ENCODE assay signal across 22 cellular contexts in the genomic region with DNA sequence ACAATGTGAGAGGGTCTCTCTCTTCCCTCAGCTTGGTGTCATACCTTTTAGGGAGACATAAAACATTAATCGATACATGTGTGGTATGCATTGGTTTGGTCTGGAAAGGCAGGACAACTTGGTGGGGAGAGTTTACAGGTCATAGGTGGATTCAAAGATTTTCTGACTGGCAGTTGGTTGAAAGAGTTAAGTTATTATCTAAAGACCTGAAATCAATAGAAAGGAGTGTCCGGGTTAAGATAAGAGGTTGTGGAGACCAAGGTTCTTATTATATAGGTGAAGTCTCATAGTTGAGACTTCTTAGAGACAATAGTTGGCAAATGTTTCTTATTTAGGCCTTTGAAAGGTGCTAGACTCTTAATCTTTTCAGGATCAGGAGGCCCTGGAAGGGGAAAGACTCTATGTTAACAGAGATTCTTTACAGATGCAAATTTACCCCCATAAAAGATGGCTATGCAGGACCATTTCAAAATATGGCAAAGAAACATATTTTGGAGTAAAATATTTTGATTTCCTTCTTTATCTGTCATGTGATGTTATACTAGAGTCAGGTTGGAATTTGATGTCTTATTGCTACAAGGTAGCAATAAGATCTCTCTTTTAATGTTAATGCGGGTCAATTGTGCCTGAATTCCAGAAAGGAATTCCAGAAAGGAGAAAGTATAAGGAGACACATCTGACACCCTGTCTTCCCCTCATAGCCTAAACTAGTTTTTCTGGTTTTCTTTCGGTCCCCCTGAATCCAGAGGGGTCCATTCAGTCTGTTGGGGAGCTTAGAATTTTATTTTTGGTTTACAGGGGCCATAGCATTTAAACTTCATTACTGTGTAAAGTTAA.
"Had no signal": no experiment of that assay in that cellular context is flagged by ENCODE, and none has a peak within 500 bp of the region (broad histone marks: within the 10 kb centered on the region; RNA-seq: fewer than 3 reads in every experiment).

No MANE protein-coding gene starts in this region.

- DNase-seq: activated CD4-positive, alpha-beta T cell treated with anti-CD3 and anti-CD28 coated beads, Interleukin-2, amount 10 ng/mL, durations not matched to agents 24 days and 14 days; activated naive CD4-positive, alpha-beta T cell treated with anti-CD3 and anti-CD28 coated beads, Interleukin-2, amount 50 U/mL, for 16 hours; adrenal gland; central memory CD4-positive, alpha-beta T cell; cortex of kidney; effector memory CD4-positive, alpha-beta T cell; hippocampal formation; immature natural killer cell; left cardiac atrium; lower lobe of right lung; mucosa of descending colon; occipital lobe; stimulated activated CD4-positive, alpha-beta T cell treated with anti-CD3 and anti-CD28 coated beads, Interleukin-4, amount 100 ng/mL, for 1 hour; stimulated activated CD8-positive, alpha-beta memory T cell treated with anti-CD3 and anti-CD28 coated beads, Interleukin-4, amount 100 ng/mL, for 48 hours; stimulated activated naive CD8-positive, alpha-beta T cell treated with anti-CD3 and anti-CD28 coated beads, Interleukin-15, Interleukin-2, amounts not matched to agents 100 U/mL and 50 U/mL, for 24 hours; T-helper 1 cell; upper lobe of right lung; WERI-Rb-1 had no signal

- H3K9me3 Mint-ChIP-seq: activated CD4-positive, alpha-beta T cell treated with anti-CD3 and anti-CD28 coated beads, Interleukin-2, amount 10 ng/mL, durations not matched to agents 24 days and 14 days; activated T-helper 17 cell treated with anti-CD3 and anti-CD28 coated beads, Interleukin-2, amount 50 U/mL, for 72 hours; immature natural killer cell; natural killer cell treated with Interleukin-12 subunit alpha and Interleukin-12 subunit beta and Interleukin-15 and Interleukin-18, amount 100 ng/mL, for 72 hours had no signal

- H3K4me1 Mint-ChIP-seq: activated CD4-positive, alpha-beta T cell treated with anti-CD3 and anti-CD28 coated beads, Interleukin-2, amount 10 ng/mL, durations not matched to agents 24 days and 14 days; activated T-helper 17 cell treated with anti-CD3 and anti-CD28 coated beads, Interleukin-2, amount 50 U/mL, for 72 hours had no signal

- H3K36me3 ChIP-seq: adrenal gland, gastroesophageal sphincter, lower lobe of right lung, suprapubic skin, upper lobe of right lung, WERI-Rb-1 had no signal

- H3K9me3 ChIP-seq: adrenal gland, gastroesophageal sphincter, lower lobe of right lung, mucosa of descending colon, suprapubic skin, upper lobe of right lung had no signal

- H3K4me3 ChIP-seq: adrenal gland, gastroesophageal sphincter, lower lobe of right lung, mucosa of descending colon, suprapubic skin, upper lobe of right lung had no signal

- H3K4me3 Mint-ChIP-seq: activated CD4-positive, alpha-beta T cell treated with anti-CD3 and anti-CD28 coated beads, Interleukin-2, amount 10 ng/mL, durations not matched to agents 24 days and 14 days; activated T-helper 17 cell treated with anti-CD3 and anti-CD28 coated beads, Interleukin-2, amount 50 U/mL, for 72 hours; immature natural killer cell; natural killer cell treated with Interleukin-12 subunit alpha and Interleukin-12 subunit beta and Interleukin-15 and Interleukin-18, amount 100 ng/mL, for 72 hours had no signal

- H3K4me1 ChIP-seq: adrenal gland, lower lobe of right lung had no signal

- H3K27ac Mint-ChIP-seq: activated CD4-positive, alpha-beta T cell treated with anti-CD3 and anti-CD28 coated beads, Interleukin-2, amount 10 ng/mL, durations not matched to agents 24 days and 14 days; activated T-helper 17 cell treated with anti-CD3 and anti-CD28 coated beads, Interleukin-2, amount 50 U/mL, for 72 hours; immature natural killer cell had no signal

- H3K27me3 Mint-ChIP-seq: activated T-helper 17 cell treated with anti-CD3 and anti-CD28 coated beads, Interleukin-2, amount 50 U/mL, for 72 hours; natural killer cell treated with Interleukin-12 subunit alpha and Interleukin-12 subunit beta and Interleukin-15 and Interleukin-18, amount 100 ng/mL, for 72 hours had no signal

- H3K27me3 ChIP-seq: adrenal gland, gastroesophageal sphincter, suprapubic skin, upper lobe of right lung had no signal

- H3K27ac ChIP-seq: adrenal gland, gastroesophageal sphincter, lower lobe of right lung, suprapubic skin, upper lobe of right lung, WERI-Rb-1 had no signal

- H3K36me3 Mint-ChIP-seq: immature natural killer cell; natural killer cell treated with Interleukin-12 subunit alpha and Interleukin-12 subunit beta and Interleukin-15 and Interleukin-18, amount 100 ng/mL, for 72 hours had no signal
